29 cellular contexts compared by ENCODE assay signal in the genomic region with DNA sequence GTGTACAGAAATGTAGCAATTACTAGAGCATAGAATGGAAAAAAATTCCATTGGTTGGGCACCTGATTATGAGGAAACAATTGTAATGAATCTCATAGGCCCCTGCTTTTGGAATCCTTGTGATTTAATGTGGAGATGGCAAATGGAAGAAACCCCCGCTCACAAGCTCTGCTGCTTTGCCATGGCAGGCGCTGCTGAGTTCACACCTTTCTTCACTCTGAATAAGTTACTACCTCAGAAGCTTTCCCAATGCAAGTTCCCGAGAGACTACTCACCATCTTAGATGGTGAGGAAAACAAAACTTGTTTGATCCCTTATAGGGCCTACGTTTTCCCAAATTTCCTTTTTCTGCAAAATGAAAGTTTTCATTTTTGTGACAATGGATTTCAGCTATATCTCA.
"Had no signal": no experiment of that assay in that cellular context is flagged by ENCODE, and none has a peak within 500 bp of the region (broad histone marks: within the 10 kb centered on the region; RNA-seq: fewer than 3 reads in every experiment).

No MANE protein-coding gene starts in this region.

- H3K79me2 ChIP-seq: hepatocyte had no signal

- DNase-seq: immature natural killer cell; kidney; left colon; left lung; midbrain; mucosa of descending colon; naive thymus-derived CD4-positive, alpha-beta T cell; ovary; right lobe of liver; stimulated activated CD4-positive, alpha-beta T cell treated with anti-CD3 and anti-CD28 coated beads, Interleukin-1b, Interleukin-23, amount 100 ng/mL, for 48 hours; stimulated activated CD4-positive, alpha-beta T cell treated with anti-CD3 and anti-CD28 coated beads, Interleukin-2, amount 100 ng/mL, for 48 hours; stimulated activated CD4-positive, alpha-beta T cell treated with anti-CD3 and anti-CD28 coated beads, Interleukin-4, amount 100 ng/mL, for 4 hours; stimulated activated CD8-positive, alpha-beta memory T cell treated with anti-CD3 and anti-CD28 coated beads, Interleukin-4, amount 100 ng/mL, for 48 hours; stimulated activated naive CD4-positive, alpha-beta T cell treated with Interleukin-2 at 50 U/mL for 16 hours; stimulated activated naive CD8-positive, alpha-beta T cell treated with anti-CD3 and anti-CD28 coated beads, Interleukin-15, amount 100 ng/mL, for 72 hours; substantia nigra; testis; thyroid gland; transverse colon; upper lobe of left lung had no signal

- H3K27ac ChIP-seq: hepatocyte, left lung, ovary, right atrium auricular region, right lobe of liver, testis, thyroid gland, transverse colon, upper lobe of left lung, vagina had no signal

- H3K4me1 Mint-ChIP-seq: immature natural killer cell; naive thymus-derived CD4-positive, alpha-beta T cell; stimulated activated memory B cell treated with anti-CD40 and anti-IgM and Interleukin-4, amounts not matched to agents 10 μg/mL and 1 μg/mL and 100 μg/mL, for 72 hours; stimulated activated naive CD8-positive, alpha-beta T cell treated with anti-CD3 and anti-CD28 coated beads, Interleukin-15, amount 100 ng/mL, for 72 hours had no signal

- H3K4me3 ChIP-seq: hepatocyte, left lung, lung, mucosa of descending colon, ovary, right atrium auricular region, right lobe of liver, smooth muscle cell, testis, thyroid gland, transverse colon, upper lobe of left lung, vagina had no signal

- H3K36me3 Mint-ChIP-seq: immature natural killer cell; naive thymus-derived CD4-positive, alpha-beta T cell; natural killer cell treated with Interleukin-12 subunit alpha and Interleukin-12 subunit beta and Interleukin-15 and Interleukin-18, amount 100 ng/mL, for 72 hours; stimulated activated memory B cell treated with anti-CD40 and anti-IgM and Interleukin-4, amounts not matched to agents 10 μg/mL and 1 μg/mL and 100 μg/mL, for 72 hours had no signal

- H3K4me3 Mint-ChIP-seq: immature natural killer cell; naive thymus-derived CD4-positive, alpha-beta T cell; natural killer cell treated with Interleukin-12 subunit alpha and Interleukin-12 subunit beta and Interleukin-15 and Interleukin-18, amount 100 ng/mL, for 72 hours; stimulated activated memory B cell treated with anti-CD40 and anti-IgM and Interleukin-4, amounts not matched to agents 10 μg/mL and 1 μg/mL and 100 μg/mL, for 72 hours; stimulated activated naive CD8-positive, alpha-beta T cell treated with anti-CD3 and anti-CD28 coated beads, Interleukin-15, amount 100 ng/mL, for 72 hours had no signal

- H3K4me2 ChIP-seq: hepatocyte, smooth muscle cell had no signal

- H3K27ac Mint-ChIP-seq: immature natural killer cell; naive thymus-derived CD4-positive, alpha-beta T cell; natural killer cell treated with Interleukin-12 subunit alpha and Interleukin-12 subunit beta and Interleukin-15 and Interleukin-18, amount 100 ng/mL, for 72 hours; progenitor cell of endocrine pancreas; stimulated activated memory B cell treated with anti-CD40 and anti-IgM and Interleukin-4, amounts not matched to agents 10 μg/mL and 1 μg/mL and 100 μg/mL, for 72 hours had no signal

- H3K9me3 Mint-ChIP-seq: stimulated activated naive CD8-positive, alpha-beta T cell treated with anti-CD3 and anti-CD28 coated beads, Interleukin-15, amount 100 ng/mL, for 72 hours had no signal

- ATAC-seq: left colon; left lung; mucosa of descending colon; naive thymus-derived CD4-positive, alpha-beta T cell; natural killer cell treated with Interleukin-12 subunit alpha and Interleukin-12 subunit beta and Interleukin-15 and Interleukin-18, amount 100 ng/mL, for 72 hours; right lobe of liver; stimulated activated memory B cell treated with anti-CD40 and anti-IgM and Interleukin-4, amounts not matched to agents 10 μg/mL and 1 μg/mL and 100 μg/mL, for 72 hours; stimulated activated naive CD8-positive, alpha-beta T cell treated with anti-CD3 and anti-CD28 coated beads, Interleukin-15, amount 100 ng/mL, for 72 hours had no signal

- H2AFZ ChIP-seq: hepatocyte had no signal

- FAIRE-seq: islet of Langerhans had no signal

- H3K36me3 ChIP-seq: left lung, ovary, right atrium auricular region, right lobe of liver, thyroid gland, transverse colon, upper lobe of left lung, vagina had no signal

- H3K27me3 Mint-ChIP-seq: progenitor cell of endocrine pancreas; stimulated activated memory B cell treated with anti-CD40 and anti-IgM and Interleukin-4, amounts not matched to agents 10 μg/mL and 1 μg/mL and 100 μg/mL, for 72 hours; stimulated activated naive CD8-positive, alpha-beta T cell treated with anti-CD3 and anti-CD28 coated beads, Interleukin-15, amount 100 ng/mL, for 72 hours had no signal

- H3K9me3 ChIP-seq: left lung, mucosa of descending colon, ovary, right atrium auricular region, testis, thyroid gland, transverse colon, upper lobe of left lung, vagina had no signal

- H3K4me1 ChIP-seq: left lung, right atrium auricular region, right lobe of liver, testis, thyroid gland, transverse colon, upper lobe of left lung, vagina had no signal

- H3K27me3 ChIP-seq: hepatocyte, left lung, ovary, right atrium auricular region, right lobe of liver, testis, thyroid gland, transverse colon, upper lobe of left lung, vagina had no signal
